ENCODE assay signal across 35 cellular contexts in genomic region chr2:226712941-226713340, GRCh38.
"Had no signal": no experiment of that assay in that cellular context is flagged by ENCODE, and none has a peak within 500 bp of the region (broad histone marks: within the 10 kb centered on the region; RNA-seq: fewer than 3 reads in every experiment).

No MANE protein-coding gene starts in this region.

- ATAC-seq: activated CD4-positive, alpha-beta T cell treated with anti-CD3 and anti-CD28 coated beads for 36 hours; activated CD8-positive, alpha-beta memory T cell treated with anti-CD3 and anti-CD28 coated beads, Interleukin-2, amount 10 ng/mL, durations not matched to agents 7 days and 5 days; activated CD8-positive, alpha-beta T cell treated with anti-CD3 and anti-CD28 coated beads, Interleukin-2, amount 10 ng/mL, durations not matched to agents 7 days and 5 days; activated naive CD8-positive, alpha-beta T cell treated with anti-CD3 and anti-CD28 coated beads, Interleukin-2, amount 50 U/mL, for 24 hours; body of pancreas; esophagus mucosa; foreskin keratinocyte; gastrocnemius medialis; heart right ventricle had no signal

- H3K27ac Mint-ChIP-seq: activated CD4-positive, alpha-beta memory T cell treated with anti-CD3 and anti-CD28 coated beads for 36 hours; activated CD4-positive, alpha-beta T cell treated with anti-CD3 and anti-CD28 coated beads for 36 hours; activated CD4-positive, alpha-beta T cell treated with anti-CD3 and anti-CD28 coated beads, Interleukin-2, amount 10 ng/mL, durations not matched to agents 24 days and 14 days; activated CD8-positive, alpha-beta memory T cell treated with anti-CD3 and anti-CD28 coated beads, Interleukin-2, amount 10 ng/mL, durations not matched to agents 7 days and 5 days; activated CD8-positive, alpha-beta T cell treated with anti-CD3 and anti-CD28 coated beads, Interleukin-2, amount 10 ng/mL, durations not matched to agents 7 days and 5 days; activated naive CD4-positive, alpha-beta T cell treated with anti-CD3 and anti-CD28 coated beads for 36 hours; activated naive CD4-positive, alpha-beta T cell treated with anti-CD3 and anti-CD28 coated beads, Interleukin-2, amount 50 U/mL, for 24 hours; activated naive CD8-positive, alpha-beta T cell treated with anti-CD3 and anti-CD28 coated beads for 36 hours; activated naive CD8-positive, alpha-beta T cell treated with anti-CD3 and anti-CD28 coated beads, Interleukin-2, amount 50 U/mL, for 24 hours; activated T-helper 1 cell treated with anti-CD3 and anti-CD28 coated beads, Interleukin-12 subunit alpha, Interleukin-12 subunit beta, Interleukin-2, Interleukin-4 antibody, amounts not matched to agents 30 ng/mL and 10 ng/mL and 1 ng/mL, durations not matched to agents 14 hours and 24 hours and 36 hours; activated T-helper 2 cell treated with anti-CD3 and anti-CD28 coated beads, Interferon-gamma antibody, Interleukin-2, Interleukin-4, amounts not matched to agents 10 μg/mL and 5 μg/mL and 100 μg/mL, durations not matched to agents 14 hours and 24 hours and 36 hours; dendritic cell treated with granulocyte-macrophage colony-stimulating factor and Interleukin-4, amounts not matched to agents 40 ng/mL and 50 ng/mL, for 4 days; endodermal cell had no signal

- DNase-seq: activated CD4-positive, alpha-beta memory T cell treated with anti-CD3 and anti-CD28 coated beads for 36 hours; activated CD4-positive, alpha-beta T cell treated with anti-CD3 and anti-CD28 coated beads for 36 hours; activated CD4-positive, alpha-beta T cell treated with anti-CD3 and anti-CD28 coated beads, Interleukin-2, amount 10 ng/mL, durations not matched to agents 24 days and 14 days; activated CD4-positive, CD25-positive, alpha-beta regulatory T cell; activated CD4-positive, CD25-positive, alpha-beta regulatory T cell treated with anti-CD3 and anti-CD28 coated beads, Interleukin-2, amount 50 U/mL, for 72 hours; activated CD8-positive, alpha-beta memory T cell treated with anti-CD3 and anti-CD28 coated beads, Interleukin-2, amount 10 ng/mL, durations not matched to agents 7 days and 5 days; activated CD8-positive, alpha-beta memory T cell treated with anti-CD3 and anti-CD28 coated beads, Interleukin-2, amount 50 U/mL, for 4 hours; activated CD8-positive, alpha-beta T cell treated with anti-CD3 and anti-CD28 coated beads, Interleukin-2, amount 10 ng/mL, durations not matched to agents 7 days and 5 days; activated effector memory CD4-positive, alpha-beta T cell treated with anti-CD3 and anti-CD28 coated beads, Interleukin-2, amount 50 U/mL, for 16 hours; activated naive CD4-positive, alpha-beta T cell treated with anti-CD3 and anti-CD28 coated beads for 36 hours; activated naive CD8-positive, alpha-beta T cell treated with anti-CD3 and anti-CD28 coated beads for 36 hours; activated naive CD8-positive, alpha-beta T cell treated with anti-CD3 and anti-CD28 coated beads, Interleukin-2, amount 50 U/mL, for 24 hours; activated T-cell treated with anti-CD3 and anti-CD28 coated beads, Interleukin-2, amount 50 U/mL, for 1 hour; activated T-cell treated with anti-CD3 and anti-CD28 coated beads, Interleukin-2, amount 50 U/mL, for 48 hours; adrenal gland; amygdala; aorta; body of pancreas; central memory CD4-positive, alpha-beta T cell; cerebellar nuclear complex; dorsolateral prefrontal cortex; effector memory CD4-positive, alpha-beta T cell; endodermal cell; foreskin keratinocyte; gastrocnemius medialis; glutamatergic neuron; heart right ventricle; T-helper 2 cell had no signal

- H3K27me3 ChIP-seq: adrenal gland, body of pancreas, foreskin keratinocyte, gastrocnemius medialis, heart right ventricle, hepatocyte had no signal

- H3K27me3 Mint-ChIP-seq: activated naive CD4-positive, alpha-beta T cell treated with anti-CD3 and anti-CD28 coated beads, Interleukin-2, amount 50 U/mL, for 24 hours had no signal

- H3K4me1 ChIP-seq: adrenal gland, body of pancreas, foreskin keratinocyte, gastrocnemius medialis, heart right ventricle had no signal

- H3K36me3 ChIP-seq: adrenal gland, gastrocnemius medialis, heart right ventricle had no signal

- H3K4me3 Mint-ChIP-seq: activated CD4-positive, alpha-beta memory T cell treated with anti-CD3 and anti-CD28 coated beads for 36 hours; activated CD4-positive, alpha-beta T cell treated with anti-CD3 and anti-CD28 coated beads for 36 hours; activated CD4-positive, alpha-beta T cell treated with anti-CD3 and anti-CD28 coated beads, Interleukin-2, amount 10 ng/mL, durations not matched to agents 24 days and 14 days; activated CD8-positive, alpha-beta memory T cell treated with anti-CD3 and anti-CD28 coated beads, Interleukin-2, amount 10 ng/mL, durations not matched to agents 7 days and 5 days; activated CD8-positive, alpha-beta T cell treated with anti-CD3 and anti-CD28 coated beads, Interleukin-2, amount 10 ng/mL, durations not matched to agents 7 days and 5 days; activated naive CD4-positive, alpha-beta T cell treated with anti-CD3 and anti-CD28 coated beads for 36 hours; activated naive CD4-positive, alpha-beta T cell treated with anti-CD3 and anti-CD28 coated beads, Interleukin-2, amount 50 U/mL, for 24 hours; activated naive CD8-positive, alpha-beta T cell treated with anti-CD3 and anti-CD28 coated beads for 36 hours; activated naive CD8-positive, alpha-beta T cell treated with anti-CD3 and anti-CD28 coated beads, Interleukin-2, amount 50 U/mL, for 24 hours; activated T-helper 1 cell treated with anti-CD3 and anti-CD28 coated beads, Interleukin-12 subunit alpha, Interleukin-12 subunit beta, Interleukin-2, Interleukin-4 antibody, amounts not matched to agents 30 ng/mL and 10 ng/mL and 1 ng/mL, durations not matched to agents 14 hours and 24 hours and 36 hours; dendritic cell treated with granulocyte-macrophage colony-stimulating factor and Interleukin-4, amounts not matched to agents 40 ng/mL and 50 ng/mL, for 4 days; endodermal cell had no signal

- H3K9me3 ChIP-seq: adrenal gland, body of pancreas, gastrocnemius medialis, heart right ventricle had no signal

- H3K4me1 Mint-ChIP-seq: activated CD4-positive, alpha-beta T cell treated with anti-CD3 and anti-CD28 coated beads for 36 hours; activated CD8-positive, alpha-beta memory T cell treated with anti-CD3 and anti-CD28 coated beads, Interleukin-2, amount 10 ng/mL, durations not matched to agents 7 days and 5 days; activated naive CD4-positive, alpha-beta T cell treated with anti-CD3 and anti-CD28 coated beads, Interleukin-2, amount 50 U/mL, for 24 hours; activated naive CD8-positive, alpha-beta T cell treated with anti-CD3 and anti-CD28 coated beads, Interleukin-2, amount 50 U/mL, for 24 hours; endodermal cell had no signal

- H3K9me3 Mint-ChIP-seq: activated CD4-positive, alpha-beta memory T cell treated with anti-CD3 and anti-CD28 coated beads for 36 hours; activated naive CD4-positive, alpha-beta T cell treated with anti-CD3 and anti-CD28 coated beads for 36 hours; activated naive CD4-positive, alpha-beta T cell treated with anti-CD3 and anti-CD28 coated beads, Interleukin-2, amount 50 U/mL, for 24 hours; activated naive CD8-positive, alpha-beta T cell treated with anti-CD3 and anti-CD28 coated beads for 36 hours; activated naive CD8-positive, alpha-beta T cell treated with anti-CD3 and anti-CD28 coated beads, Interleukin-2, amount 50 U/mL, for 24 hours; activated T-helper 1 cell treated with anti-CD3 and anti-CD28 coated beads, Interleukin-12 subunit alpha, Interleukin-12 subunit beta, Interleukin-2, Interleukin-4 antibody, amounts not matched to agents 30 ng/mL and 10 ng/mL and 1 ng/mL, durations not matched to agents 14 hours and 24 hours and 36 hours; activated T-helper 2 cell treated with anti-CD3 and anti-CD28 coated beads, Interferon-gamma antibody, Interleukin-2, Interleukin-4, amounts not matched to agents 10 μg/mL and 5 μg/mL and 100 μg/mL, durations not matched to agents 14 hours and 24 hours and 36 hours; dendritic cell treated with granulocyte-macrophage colony-stimulating factor and Interleukin-4, amounts not matched to agents 40 ng/mL and 50 ng/mL, for 4 days; endodermal cell had no signal

- H3K4me3 ChIP-seq: adrenal gland, body of pancreas, coronary artery, dorsolateral prefrontal cortex, gastrocnemius medialis, heart right ventricle, hepatocyte had no signal

- H3K27ac ChIP-seq: adrenal gland, body of pancreas, coronary artery, dorsolateral prefrontal cortex, foreskin keratinocyte, gastrocnemius medialis, heart right ventricle, hepatocyte had no signal
